Comparison of ENCODE assay signal across 8 cellular contexts in genomic region chr3:48088056-48088748, GRCh38.
A peak's percentile ranks its signal among the peaks of the same experiment; 100 is the strongest.
DNase-seq lines count a peak whose midpoint lies in the region; ATAC-seq and TF ChIP-seq lines count a peak whose summit lies in the region.

No MANE protein-coding gene starts in this region.

- POLR2A ChIA-PET in activated CD4-positive, alpha-beta T cell treated with anti-CD3 and anti-CD28 coated beads for 36 hours (lab: Charles Lee), result interaction anchor here (0.5 to 1.2 kb wide), 3 partner anchors 100 to 375 kb away, joined by 3 to 5 read pairs (median 5); partner anchors contain the start of gene CDC25A
- POLR2A ChIA-PET in Panc1 (lab: Charles Lee), result interaction anchor here (0.6 to 0.9 kb wide), 3 partner anchors 13 to 810 kb away, joined by 3 read pairs; partner anchors contain the start of gene SLC25A20

- H3K4me3 ChIP-seq in Panc1 (ENCODE audit: low read depth in 2 of 2, low read length in 2 of 2) (peak overlapping the region; percentile 85 to 86), breast epithelium (peak overlapping the region; percentile 76 to 79 (median 77))

- peak overlapping the region; percentile 97 for H3K4me3 Mint-ChIP-seq in activated CD4-positive, alpha-beta T cell treated with anti-CD3 and anti-CD28 coated beads for 36 hours

- no peak for TF ChIP-seq POLR2A in breast epithelium (IDR thresholded peaks at IDR 0.05)

- H3K4me1 ChIP-seq in Panc1 (ENCODE audit: control insufficient read depth, insufficient read depth, low read length), result peaks cover 13% of the 10 kb centered on the region
- H3K4me1 ChIP-seq in breast epithelium, result peaks cover 0 to 10% of the 10 kb centered on the region in 2 donors

- H3K4me1 Mint-ChIP-seq in activated CD4-positive, alpha-beta T cell treated with anti-CD3 and anti-CD28 coated beads for 36 hours, result peaks cover 29% of the 10 kb centered on the region

- H3K27ac ChIP-seq in Panc1 (ENCODE audit: low read length), result peak overlapping the region; percentile 74
- peak overlapping the region; percentile 97 for H3K27ac ChIP-seq in breast epithelium

- intact Hi-C loops in activated CD4-positive, alpha-beta T cell treated with anti-CD3 and anti-CD28 coated beads for 36 hours (cut with DNase I, micrococcal nuclease), result loop anchor here in 1 of 2 experiments (1.0 to 10.0 kb wide), 17 partner anchors 100 to 1383 kb away; partner anchors contain the start of genes ARIH2, CDC25A, CSPG5 and DAG1
- intact Hi-C loops in Panc1 (cut with micrococcal nuclease; ENCODE audit: unreplicated experiment) (no loop called here), breast epithelium (cut with DNase I; ENCODE audit: low total_unique reads) (no loop called here)

- TF ChIP-seq CTCF in Panc1 (IDR thresholded peaks at IDR 0.05) (no peak), breast epithelium (IDR thresholded peaks at IDR 0.05) (no peak)

- no peaks in the 10 kb centered on the region for H3K27me3 Mint-ChIP-seq in activated CD4-positive, alpha-beta T cell treated with anti-CD3 and anti-CD28 coated beads for 36 hours

- peak; percentile 25 for DNase-seq in activated CD4-positive, alpha-beta T cell treated with anti-CD3 and anti-CD28 coated beads for 36 hours
- no peak for DNase-seq in activated CD4-positive, alpha-beta T cell treated with anti-CD3 and anti-CD28 coated beads, Interleukin-2, amount 50 U/mL, for 4 hours
- DNase-seq in Panc1 (ENCODE audit: low read depth, low spot score) (no peak), breast epithelium (ENCODE audit: low spot score in 2 of 2) (no peak), kidney tubule cell (ENCODE audit: low spot score) (peak; percentile 24), NCI-H510A (lab: John Stamatoyannopoulos, UW) (no peak)
- no peak for DNase-seq in stimulated activated naive CD8-positive, alpha-beta T cell treated with anti-CD3 and anti-CD28 coated beads, Interleukin-15, Interleukin-2, amounts not matched to agents 100 U/mL and 50 U/mL, for 24 hours

- peak overlapping the region; percentile 87 for H3K27ac Mint-ChIP-seq in activated CD4-positive, alpha-beta T cell treated with anti-CD3 and anti-CD28 coated beads for 36 hours

- H3K9me3 ChIP-seq in Panc1 (ENCODE audit: control insufficient read depth, insufficient read depth, low read depth, low read length), result no peaks in the 10 kb centered on the region
- H3K9me3 ChIP-seq in breast epithelium, result no peaks in the 10 kb centered on the region

- CTCF ChIA-PET in activated CD4-positive, alpha-beta T cell treated with anti-CD3 and anti-CD28 coated beads for 36 hours (lab: Charles Lee), result interaction anchor here (0.6 to 1.3 kb wide), 7 partner anchors 10 to 98 kb away, joined by 3 to 5 read pairs (median 3); no protein-coding TSS in a partner anchor
- CTCF ChIA-PET in Panc1 (lab: Charles Lee), result interaction anchor here (0.7 kb wide), 2 partner anchors 49 to 51 kb away, joined by 3 to 16 read pairs; no protein-coding TSS in a partner anchor

- no peaks in the 10 kb centered on the region for H3K27me3 ChIP-seq in Panc1 (ENCODE audit: control insufficient read depth, insufficient read depth, low read length)
- H3K27me3 ChIP-seq in breast epithelium, result no peaks in the 10 kb centered on the region

- in situ Hi-C loops in Panc1 (cut with HindIII; ENCODE audit: low pct_unique_long_range_greater_than_20kb, low sequenced_read_pairs), result no loop called here

- no peaks in the 10 kb centered on the region for H3K9me3 Mint-ChIP-seq in activated CD4-positive, alpha-beta T cell treated with anti-CD3 and anti-CD28 coated beads for 36 hours (ENCODE audit: low read depth)

- peak; percentile 19 for ATAC-seq in activated CD4-positive, alpha-beta T cell treated with anti-CD3 and anti-CD28 coated beads for 36 hours
- peak; percentile 37 for ATAC-seq in HG02642 (IDR thresholded peaks at IDR 0.05; ENCODE audit: poor library complexity, unreplicated experiment)
- no peak for ATAC-seq in Panc1
- ATAC-seq in stimulated activated naive CD8-positive, alpha-beta T cell treated with anti-CD3 and anti-CD28 coated beads, Interleukin-15, Interleukin-2, amounts not matched to agents 100 U/mL and 50 U/mL, for 24 hours, result peak; percentile 26

- H3K36me3 ChIP-seq in Panc1 (ENCODE audit: control insufficient read depth, insufficient read depth, low read length), result peaks cover 4% of the 10 kb centered on the region; the same call in 1 of the 2 replicates
- H3K36me3 ChIP-seq in breast epithelium, result no peaks in the 10 kb centered on the region

- H3K36me3 Mint-ChIP-seq in activated CD4-positive, alpha-beta T cell treated with anti-CD3 and anti-CD28 coated beads for 36 hours (ENCODE audit: low read depth), result peaks cover 12% of the 10 kb centered on the region

- BruUV-seq in Panc1 (replicated peaks; lab: Mats Ljungman, UMichigan), result no TSS peak

Comparison
In these comparisons a context has a peak if more than half of its experiments do, and no peak if none do; other contexts are left out.
1. DNase-seq: peak in activated CD4-positive, alpha-beta T cell treated with anti-CD3 and anti-CD28 coated beads for 36 hours (single experiment) and kidney tubule cell (single experiment); none in activated CD4-positive, alpha-beta T cell treated with anti-CD3 and anti-CD28 coated beads, Interleukin-2, amount 50 U/mL, for 4 hours (0 of 2), Panc1 (single experiment), breast epithelium (0 of 2), stimulated activated naive CD8-positive, alpha-beta T cell treated with anti-CD3 and anti-CD28 coated beads, Interleukin-15, Interleukin-2, amounts not matched to agents 100 U/mL and 50 U/mL, for 24 hours (single experiment) and NCI-H510A (single experiment).